8 cellular contexts compared by ENCODE assay signal in genomic region chr7:157404845-157405481, GRCh38.
DNase-seq lines count a peak whose midpoint lies in the region; ATAC-seq and TF ChIP-seq lines count a peak whose summit lies in the region.

No MANE protein-coding gene starts in this region.

- no peak overlapping the region for H2BK5ac ChIP-seq in neuronal stem cell (ENCODE audit: low read length)

- no peak overlapping the region for H3K4me3 Mint-ChIP-seq in Calu3 (ENCODE audit: low read depth, unreplicated experiment)

- intact Hi-C loops in Calu3 (cut with micrococcal nuclease; ENCODE audit: unreplicated experiment) (no loop called here), Panc1 (cut with micrococcal nuclease; ENCODE audit: unreplicated experiment) (no loop called here), lower lobe of right lung (cut with DNase I) (no loop called here)

- H2AFZ ChIP-seq in neuronal stem cell (ENCODE audit: low read length): no peak overlapping the region

- H3K36me3 ChIP-seq in Panc1 (ENCODE audit: control insufficient read depth, insufficient read depth, low read length) (0 out of 2 replicates have a peak, but pooled peaks cover 5% of the 10 kb centered on the region), neuronal stem cell (replicated peaks in 1 of 2; ENCODE audit: control insufficient read depth in 2 of 2, insufficient read depth in 2 of 2, low read length in 2 of 2) (peaks cover 12 to 43% of the 10 kb centered on the region in 2 donors), lower lobe of right lung (peaks cover 36% of the 10 kb centered on the region)

- H3K9me3 ChIP-seq in Panc1 (ENCODE audit: control insufficient read depth, insufficient read depth, low read depth, low read length) (no peaks in the 10 kb centered on the region), neuronal stem cell (replicated peaks in 1 of 2; ENCODE audit: control insufficient read depth in 2 of 2, insufficient read depth in 1 of 2, low read depth in 1 of 2, low read length in 2 of 2) (no peaks in the 10 kb centered on the region), lower lobe of right lung (no peaks in the 10 kb centered on the region)

- H3K4me3 ChIP-seq in Panc1 (ENCODE audit: low read depth in 2 of 2, low read length in 2 of 2) (no peak overlapping the region), neuronal stem cell (ENCODE audit: low read length in 2 of 2) (no peak overlapping the region), lower lobe of right lung (no peak overlapping the region)

- H3K4me1 ChIP-seq in Panc1 (ENCODE audit: control insufficient read depth, insufficient read depth, low read length) (peaks cover 14% of the 10 kb centered on the region), neuronal stem cell (ENCODE audit: control insufficient read depth in 2 of 2, insufficient read depth in 1 of 2, low read depth in 1 of 2, low read length in 2 of 2) (no peaks in the 10 kb centered on the region), lower lobe of right lung (peaks cover 10% of the 10 kb centered on the region)

- no peak overlapping the region for H4K8ac ChIP-seq in neuronal stem cell (ENCODE audit: low read depth, low read length)

- H3K27ac ChIP-seq in Panc1 (ENCODE audit: low read length) (no peak overlapping the region), neuronal stem cell (replicated peaks; ENCODE audit: low read length) (no peak overlapping the region), lower lobe of right lung (no peak overlapping the region)

- peaks cover 15% of the 10 kb centered on the region for H3K4me1 Mint-ChIP-seq in Calu3 (ENCODE audit: low read depth, unreplicated experiment)

- H4K91ac ChIP-seq in neuronal stem cell (ENCODE audit: low read depth, low read length, poor library complexity): no peak overlapping the region

- H2BK12ac ChIP-seq in neuronal stem cell (ENCODE audit: low read length): no peak overlapping the region

- in situ Hi-C loops in Panc1 (cut with HindIII; ENCODE audit: low pct_unique_long_range_greater_than_20kb, low sequenced_read_pairs): no loop called here

- no peak overlapping the region for H3K4me2 ChIP-seq in neuronal stem cell (ENCODE audit: insufficient read depth, low read length, poor library complexity, severe bottlenecking)

- CTCF ChIA-PET in Calu3 (lab: Charles Lee) (interaction anchor here (0.6 to 1.0 kb wide), 3 partner anchors 10 to 1916 kb away, joined by 3 read pairs; no protein-coding TSS in a partner anchor), Panc1 (lab: Charles Lee) (interaction anchor here (0.6 to 0.8 kb wide), 4 partner anchors 10 to 1264 kb away, joined by 3 to 5 read pairs (median 3); no protein-coding TSS in a partner anchor)

- H3K18ac ChIP-seq in neuronal stem cell (ENCODE audit: low read length): no peak overlapping the region

- no TSS peak for BruUV-seq in Calu3 (replicated peaks; lab: Mats Ljungman, UMichigan)
- BruUV-seq in Panc1 (replicated peaks; lab: Mats Ljungman, UMichigan): no TSS peak

- H3K27me3 Mint-ChIP-seq in Calu3 (ENCODE audit: unreplicated experiment): no peaks in the 10 kb centered on the region

- peaks cover 87% of the 10 kb centered on the region for H3K36me3 Mint-ChIP-seq in Calu3 (ENCODE audit: insufficient read depth, unreplicated experiment)

- WGBS in neuronal stem cell (ENCODE audit: extremely low coverage in 2 of 2, insufficient read length in 2 of 2, insufficient replicate concordance in 1 of 2), 2 donors: no CpG with 5 or more reads among the region's 15 CpGs

- DNase-seq in Calu3 (peak; percentile 68), Panc1 (ENCODE audit: low read depth, low spot score) (peak; percentile 24), dedifferentiated amniotic fluid mesenchymal stem cell (ENCODE audit: extremely low spot score) (peak; percentile 86), neuronal stem cell (ENCODE audit: low spot score) (no peak), lower lobe of right lung (no peak), NCI-H82 (lab: John Stamatoyannopoulos, UW) (no peak)

- H3K14ac ChIP-seq in neuronal stem cell (ENCODE audit: low read length): no peak overlapping the region

- TF ChIP-seq CTCF in Calu3 (IDR thresholded peaks at IDR 0.05; ENCODE audit: unreplicated experiment) (no peak), Panc1 (IDR thresholded peaks at IDR 0.05) (no peak), lower lobe of right lung (IDR thresholded peaks at IDR 0.05) (no peak)

- H3K27me3 ChIP-seq in Panc1 (ENCODE audit: control insufficient read depth, insufficient read depth, low read length) (no peaks in the 10 kb centered on the region), neuronal stem cell (ENCODE audit: control insufficient read depth in 3 of 3, insufficient read depth in 3 of 3, low read depth in 1 of 3, low read length in 3 of 3) (no peaks in the 10 kb centered on the region), lower lobe of right lung (ENCODE audit: low read depth) (no peaks in the 10 kb centered on the region)

- no peaks in the 10 kb centered on the region for H3K9me3 Mint-ChIP-seq in Calu3 (ENCODE audit: low read depth, unreplicated experiment)

- H2BK120ac ChIP-seq in neuronal stem cell (ENCODE audit: low read depth, low read length): no peak overlapping the region

- no peak overlapping the region for H3K4ac ChIP-seq in neuronal stem cell (ENCODE audit: low read length)

- H3K79me1 ChIP-seq in neuronal stem cell (ENCODE audit: low read depth, low read length): peaks cover 17% of the 10 kb centered on the region

- POLR2A ChIA-PET in Panc1 (lab: Charles Lee): no interaction called here

- no peak overlapping the region for H2BK15ac ChIP-seq in neuronal stem cell (ENCODE audit: low read length)

- peak overlapping the region; percentile 30 for H2AK5ac ChIP-seq in neuronal stem cell (ENCODE audit: low read depth, low read length)

- peak; percentile 35 for ATAC-seq in Panc1
- no peak for ATAC-seq in HG02759 (IDR thresholded peaks at IDR 0.05; ENCODE audit: unreplicated experiment)
- no peak for ATAC-seq in lower lobe of right lung
- no peak for ATAC-seq in HG03521 (IDR thresholded peaks at IDR 0.05; ENCODE audit: unreplicated experiment)

- peak overlapping the region; percentile 52 for H3K23ac ChIP-seq in neuronal stem cell (ENCODE audit: low read depth, low read length, poor library complexity)

- no peak overlapping the region for H3K9ac ChIP-seq in neuronal stem cell (ENCODE audit: low read depth, low read length, poor library complexity)

- peak overlapping the region; percentile 40 for H3K27ac Mint-ChIP-seq in Calu3 (ENCODE audit: unreplicated experiment)

Comparison
In these comparisons a context has a peak if more than half of its experiments do, and no peak if none do; other contexts are left out.
1. DNase-seq: peak in Calu3 (single experiment), Panc1 (single experiment) and dedifferentiated amniotic fluid mesenchymal stem cell (single experiment); none in neuronal stem cell (single experiment), lower lobe of right lung (single experiment) and NCI-H82 (single experiment).